Comparison of ENCODE assay signal across 25 cellular contexts in the genomic region with DNA sequence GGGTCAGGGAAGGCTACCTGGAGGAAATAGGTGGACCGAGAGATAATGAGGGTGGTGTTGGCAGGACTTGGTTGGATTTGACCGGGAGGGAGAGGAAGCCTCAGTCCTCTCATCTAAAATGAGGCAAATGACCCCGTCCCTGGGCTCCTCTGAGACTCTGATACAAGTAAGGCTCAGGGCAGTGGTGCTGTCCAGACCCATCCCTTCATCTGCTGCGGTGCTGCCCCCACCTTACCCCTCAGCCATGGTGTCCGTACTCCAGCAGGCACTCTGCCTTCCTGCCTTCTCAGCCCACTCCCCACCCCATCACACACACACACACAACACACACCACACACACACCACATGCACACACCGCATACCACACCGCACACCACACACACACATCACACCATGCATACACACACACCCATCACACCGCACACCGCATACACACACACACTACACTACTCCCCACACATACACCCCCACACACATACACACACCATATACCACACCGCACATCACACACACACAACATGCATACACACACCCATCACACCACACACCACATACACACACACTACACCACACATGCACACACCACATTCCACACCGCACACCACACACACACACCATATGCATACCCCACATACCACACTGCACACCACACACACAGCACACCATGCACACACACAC. TPM values are rescaled to one million over a fixed set of nuclear protein-coding genes. Genes with fewer than 3 reads are reported as not detected.
DNase-seq lines count a peak whose midpoint lies in the region; ATAC-seq and TF ChIP-seq lines count a peak whose summit lies in the region.
"Had no signal": no experiment of that assay in that cellular context is flagged by ENCODE, and none has a peak within 500 bp of the region (broad histone marks: within the 10 kb centered on the region; RNA-seq: fewer than 3 reads in every experiment).

No MANE protein-coding gene starts in this region.

- H3K4me3 Mint-ChIP-seq in natural killer cell treated with Interleukin-12 subunit alpha and Interleukin-12 subunit beta and Interleukin-15 and Interleukin-18, amount 100 ng/mL, for 72 hours: no peak overlapping the region
- H3K4me3 Mint-ChIP-seq in mesothelial cell of epicardium: no peak overlapping the region
- H3K4me3 Mint-ChIP-seq: IgD-negative memory B cell had no signal

- no peak for TF ChIP-seq CTCF in mesothelial cell of epicardium (IDR thresholded peaks at IDR 0.05; ENCODE audit: unreplicated experiment)

- H3K4me1 ChIP-seq in BLaER1: peaks cover 54% of the 10 kb centered on the region

- H3K4me2 ChIP-seq in BLaER1: no peak overlapping the region
- H3K4me2 ChIP-seq: A549, hepatocyte had no signal

- H4K20me1 ChIP-seq in BLaER1: no peaks in the 10 kb centered on the region

- peak; percentile 29 for DNase-seq in NCI-H82 (lab: John Stamatoyannopoulos, UW)
- DNase-seq in NCI-H82 treated with DMSO at 0.1 percent for 48 hours (lab: John Stamatoyannopoulos, UW; ENCODE audit: unreplicated experiment): no peak
- peak; percentile 13 for DNase-seq in SK-N-DZ (ENCODE audit: low spot score)
- DNase-seq in natural killer cell treated with Interleukin-12 subunit alpha and Interleukin-12 subunit beta and Interleukin-15 and Interleukin-18, amount 100 ng/mL, for 72 hours (ENCODE audit: low spot score): no peak
- no peak for DNase-seq in NCI-H2081 (lab: John Stamatoyannopoulos, UW)
- no peak for DNase-seq in mesothelial cell of epicardium (ENCODE audit: low spot score in 2 of 2, unreplicated experiment in 2 of 2)
- DNase-seq: activated CD4-positive, alpha-beta T cell treated with anti-CD3 and anti-CD28 coated beads, Interleukin-2, amount 50 U/mL, for 4 hours; activated naive CD4-positive, alpha-beta T cell treated with Interleukin-2 at 50 U/mL for 16 hours; activated T-cell treated with anti-CD3 and anti-CD28 coated beads, Interleukin-2, amount 50 U/mL, for 1 hour; HCEC 1CT; NCI-H510A treated with DMSO at 0.1 percent for 48 hours; ovary; SHP77; stimulated activated CD4-positive, alpha-beta T cell treated with anti-CD3 and anti-CD28 coated beads, Interleukin-2, amount 100 ng/mL, for 48 hours; T-helper 1 cell had no signal

- H3K36me3 ChIP-seq in BLaER1: no peaks in the 10 kb centered on the region
- H3K36me3 ChIP-seq: ovary had no signal

- no peaks in the 10 kb centered on the region for H3K27me3 ChIP-seq in BLaER1
- H3K27me3 ChIP-seq: hepatocyte, ovary had no signal

- no peaks in the 10 kb centered on the region for H3K36me3 Mint-ChIP-seq in natural killer cell treated with Interleukin-12 subunit alpha and Interleukin-12 subunit beta and Interleukin-15 and Interleukin-18, amount 100 ng/mL, for 72 hours
- H3K36me3 Mint-ChIP-seq in mesothelial cell of epicardium: no peaks in the 10 kb centered on the region
- H3K36me3 Mint-ChIP-seq: IgD-negative memory B cell had no signal

- H3K27ac Mint-ChIP-seq in natural killer cell treated with Interleukin-12 subunit alpha and Interleukin-12 subunit beta and Interleukin-15 and Interleukin-18, amount 100 ng/mL, for 72 hours: no peak overlapping the region
- H3K27ac Mint-ChIP-seq in mesothelial cell of epicardium: no peak overlapping the region
- H3K27ac Mint-ChIP-seq: IgD-negative memory B cell had no signal

- H3K9ac ChIP-seq in BLaER1: no peak overlapping the region

- 0 out of 2 replicates have a peak overlapping the region, but pooled peaks have one; percentile 22 for H3K27ac ChIP-seq in BLaER1
- H3K27ac ChIP-seq: C4-2B, hepatocyte, HL-60, ovary, skin epidermis had no signal

- peaks cover 11% of the 10 kb centered on the region for H3K9me3 Mint-ChIP-seq in natural killer cell treated with Interleukin-12 subunit alpha and Interleukin-12 subunit beta and Interleukin-15 and Interleukin-18, amount 100 ng/mL, for 72 hours
- H3K9me3 Mint-ChIP-seq in mesothelial cell of epicardium: no peaks in the 10 kb centered on the region
- H3K9me3 Mint-ChIP-seq: IgD-negative memory B cell had no signal

- H3K9me3 ChIP-seq in BLaER1: no peaks in the 10 kb centered on the region
- H3K9me3 ChIP-seq: A549, ovary had no signal

- no peak overlapping the region for H3K4me3 ChIP-seq in BLaER1
- H3K4me3 ChIP-seq: A549, hepatocyte, lung, ovary, skin epidermis had no signal

- H3K27me3 Mint-ChIP-seq in natural killer cell treated with Interleukin-12 subunit alpha and Interleukin-12 subunit beta and Interleukin-15 and Interleukin-18, amount 100 ng/mL, for 72 hours: no peaks in the 10 kb centered on the region
- H3K27me3 Mint-ChIP-seq in mesothelial cell of epicardium (ENCODE audit: low read depth): no peaks in the 10 kb centered on the region
- H3K27me3 Mint-ChIP-seq: IgD-negative memory B cell had no signal

- H3K4me1 Mint-ChIP-seq in natural killer cell treated with Interleukin-12 subunit alpha and Interleukin-12 subunit beta and Interleukin-15 and Interleukin-18, amount 100 ng/mL, for 72 hours (ENCODE audit: low read depth in 2 of 2): peaks cover 24 to 25% of the 10 kb centered on the region in 2 donors
- peaks cover 9% of the 10 kb centered on the region for H3K4me1 Mint-ChIP-seq in mesothelial cell of epicardium

- peak; percentile 37 to 61 for ATAC-seq in natural killer cell treated with Interleukin-12 subunit alpha and Interleukin-12 subunit beta and Interleukin-15 and Interleukin-18, amount 100 ng/mL, for 72 hours
- ATAC-seq in GM21786 (IDR thresholded peaks at IDR 0.05; ENCODE audit: unreplicated experiment): no peak

RNA-seq across cellular contexts. Expression of gene SLC26A9, which starts 29.4 kb away (rescaled TPM):
- polyA plus RNA-seq in SK-N-DZ (2014; cell fraction: cytosol; rRNA removed): not detected in 2 replicates
- not detected in 2 replicates for polyA plus RNA-seq in SK-N-DZ (2014; cell fraction: nucleus; rRNA removed)
- total RNA-seq in natural killer cell treated with Interleukin-12 subunit alpha and Interleukin-12 subunit beta and Interleukin-15 and Interleukin-18, amount 100 ng/mL, for 72 hours: not detected
- not detected in 3 replicates for total RNA-seq in mesothelial cell of epicardium
- total RNA-seq: myocyte had no signal
- polyA plus RNA-seq: IgD-negative memory B cell had no signal

RNA-seq across cellular contexts. Expression of gene RAB7B, which starts 30.6 kb away (rescaled TPM):
- not detected in 2 replicates for polyA plus RNA-seq in SK-N-DZ (2014; cell fraction: cytosol; rRNA removed)
- not detected in 2 replicates for polyA plus RNA-seq in SK-N-DZ (2014; cell fraction: nucleus; rRNA removed)
- total RNA-seq in natural killer cell treated with Interleukin-12 subunit alpha and Interleukin-12 subunit beta and Interleukin-15 and Interleukin-18, amount 100 ng/mL, for 72 hours: not detected
- total RNA-seq in mesothelial cell of epicardium: 1.3 to 1.5 TPM (median 1.4 TPM) in 3 replicates
- polyA plus RNA-seq: IgD-negative memory B cell had no signal

RNA-seq across cellular contexts. Expression of gene CTSE, which starts 51.1 kb away (rescaled TPM):
- not detected in 2 replicates for polyA plus RNA-seq in SK-N-DZ (2014; cell fraction: cytosol; rRNA removed)
- not detected in 2 replicates for polyA plus RNA-seq in SK-N-DZ (2014; cell fraction: nucleus; rRNA removed)
- total RNA-seq in natural killer cell treated with Interleukin-12 subunit alpha and Interleukin-12 subunit beta and Interleukin-15 and Interleukin-18, amount 100 ng/mL, for 72 hours: not detected
- 0.16 TPM in 1 of 3 replicates, not detected in the others for total RNA-seq in mesothelial cell of epicardium
- total RNA-seq: myocyte had no signal
- polyA plus RNA-seq: A549, IgD-negative memory B cell had no signal

Comparison
In these comparisons a context has a peak if more than half of its experiments do, and no peak if none do; other contexts are left out.
1. DNase-seq: peak in NCI-H82 (single experiment) and SK-N-DZ (single experiment); none in NCI-H82 treated with DMSO at 0.1 percent for 48 hours (single experiment), natural killer cell treated with Interleukin-12 subunit alpha and Interleukin-12 subunit beta and Interleukin-15 and Interleukin-18, amount 100 ng/mL, for 72 hours (single experiment), NCI-H2081 (0 of 2) and mesothelial cell of epicardium (0 of 2).